18 cellular contexts compared by ENCODE assay signal in genomic region chr3:142459096-142459495, GRCh38. TPM values are rescaled to one million over a fixed set of nuclear protein-coding genes. Genes with fewer than 3 reads are reported as not detected.
DNase-seq lines count a peak whose midpoint lies in the region; ATAC-seq, FAIRE-seq and TF ChIP-seq lines count a peak whose summit lies in the region.
"Had no signal": no experiment of that assay in that cellular context is flagged by ENCODE, and none has a peak within 500 bp of the region (broad histone marks: within the 10 kb centered on the region; RNA-seq: fewer than 3 reads in every experiment).

No MANE protein-coding gene starts in this region.

- H3K27ac ChIP-seq in brain microvascular endothelial cell (no peak overlapping the region), pancreas (no peak overlapping the region), heart right ventricle (no peak overlapping the region)
- H3K27ac ChIP-seq: 22Rv1, BLaER1, C4-2B had no signal

- 70 to 86% methylated on average over 3 of the region's 3 CpGs for WGBS in pancreas, 2 donors
- 69 to 72% methylated on average over 3 of the region's 3 CpGs for WGBS in heart right ventricle, 2 donors

- peak; percentile 23 for FAIRE-seq in pancreas (lab: Jason Lieb, UNC)
- FAIRE-seq: H54 had no signal

- ATAC-seq in pancreas (no peak), heart right ventricle (no peak), HG03135 (IDR thresholded peaks at IDR 0.05; ENCODE audit: unreplicated experiment) (no peak), left ventricle myocardium superior (no peak)
- ATAC-seq: CD8-positive, alpha-beta T cell had no signal

- TF ChIP-seq CTCF in brain microvascular endothelial cell (IDR thresholded peaks at IDR 0.05; ENCODE audit: low read depth, low read length, missing control alignments): no peak
- no peak for TF ChIP-seq CTCF in pancreas (IDR thresholded peaks at IDR 0.05)
- TF ChIP-seq CTCF in heart right ventricle (IDR thresholded peaks at IDR 0.05): no peak

- H3K4me1 ChIP-seq in pancreas: no peaks in the 10 kb centered on the region
- no peaks in the 10 kb centered on the region for H3K4me1 ChIP-seq in heart right ventricle
- H3K4me1 ChIP-seq: BLaER1, Caco-2, HAP-1 had no signal

- H3K36me3 ChIP-seq in brain microvascular endothelial cell (replicated peaks) (peaks cover 3% of the 10 kb centered on the region), pancreas (peaks cover 0 to 9% (median 0%) of the 10 kb centered on the region in 3 donors), heart right ventricle (peaks cover 0 to 81% (median 12%) of the 10 kb centered on the region in 9 donors)

- H3K27me3 ChIP-seq in brain microvascular endothelial cell (replicated peaks) (no peaks in the 10 kb centered on the region), pancreas (no peaks in the 10 kb centered on the region), heart right ventricle (no peaks in the 10 kb centered on the region)
- H3K27me3 ChIP-seq: BLaER1 had no signal

- H3K4me3 ChIP-seq in brain microvascular endothelial cell (ENCODE audit: low read depth, low read length): no peak overlapping the region
- H3K4me3 ChIP-seq in pancreas: no peak overlapping the region
- H3K4me3 ChIP-seq in heart right ventricle: no peak overlapping the region
- H3K4me3 ChIP-seq: BLaER1, HAP-1 had no signal

- in situ Hi-C loops in brain microvascular endothelial cell (cut with HindIII; ENCODE audit: low pct_ligation_motif_present, low sequenced_read_pairs): no loop called here

- no peaks in the 10 kb centered on the region for H3K9me3 ChIP-seq in pancreas
- H3K9me3 ChIP-seq in heart right ventricle: no peaks in the 10 kb centered on the region
- H3K9me3 ChIP-seq: BLaER1, Caco-2, HAP-1 had no signal

- DNase-seq in amniotic epithelial cell (ENCODE audit: low read depth) (peak; percentile 81), brain microvascular endothelial cell (peak; percentile 11), pancreas (no peak), heart right ventricle (no peak), left ventricle myocardium superior (no peak)
- DNase-seq: Caco-2; CD4-positive, CD25-positive, alpha-beta regulatory T cell; CD8-positive, alpha-beta T cell; DMS153; DND-41; GOT3; HFFc6 had no signal

- intact Hi-C loops in pancreas (cut with DNase I) (no loop called here), heart right ventricle (cut with DNase I) (no loop called here), left ventricle myocardium superior (cut with micrococcal nuclease) (no loop called here)

RNA-seq across cellular contexts. Expression of gene XRN1, which starts 11.3 kb away (rescaled TPM):
- total RNA-seq in pancreas (10 to 100 TPM; 13.6 to 23.4 (median 20.2) TPM), heart right ventricle (10 to 100 TPM; 15.0 to 33.4 (median 21.2) TPM), left ventricle myocardium superior (20.3 TPM)
- polyA plus RNA-seq in pancreas (1 to 10 TPM; 3.5 to 6.4 TPM), heart right ventricle (1 to 10 TPM; 2.1 to 5.0 TPM)

Comparison
In these comparisons a context has a peak if more than half of its experiments do, and no peak if none do; other contexts are left out.
1. DNase-seq: peak in amniotic epithelial cell (single experiment) and brain microvascular endothelial cell (single experiment); none in pancreas (0 of 6), heart right ventricle (0 of 2) and left ventricle myocardium superior (single experiment).